Comparison of ENCODE assay signal across 15 cellular contexts in the genomic region with DNA sequence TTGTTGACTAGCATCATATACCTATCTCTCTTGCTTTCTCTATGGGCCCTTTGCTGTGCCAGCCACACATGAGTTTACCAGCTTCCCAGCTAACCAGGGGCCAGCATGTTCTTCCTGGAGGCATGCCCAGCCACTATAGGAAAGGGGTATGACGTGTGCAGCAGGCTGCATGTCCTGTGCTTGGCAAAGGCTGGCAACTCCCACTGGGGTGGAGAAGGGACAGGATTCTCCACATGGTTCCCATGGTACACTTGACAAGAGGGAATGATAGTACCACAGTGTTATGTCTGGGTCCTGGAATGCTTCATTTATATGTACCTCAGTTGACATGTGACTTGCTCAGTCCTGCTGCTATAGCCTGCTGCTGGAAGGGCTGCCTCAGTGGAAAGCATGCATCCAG.
DNase-seq lines count a peak whose midpoint lies in the region; ATAC-seq and TF ChIP-seq lines count a peak whose summit lies in the region.
"Had no signal": no experiment of that assay in that cellular context is flagged by ENCODE, and none has a peak within 500 bp of the region (broad histone marks: within the 10 kb centered on the region; RNA-seq: fewer than 3 reads in every experiment).

No MANE protein-coding gene starts in this region.

- H3K9me3 ChIP-seq in muscle layer of duodenum (ENCODE audit: control insufficient read depth in 1 of 2, low read length in 2 of 2): no peaks in the 10 kb centered on the region
- H3K9me3 ChIP-seq: vagina had no signal

- no peaks in the 10 kb centered on the region for H3K27me3 ChIP-seq in ACC112 (ENCODE audit: insufficient read depth, low read length)
- H3K27me3 ChIP-seq in muscle layer of duodenum (ENCODE audit: low read depth, low read length): no peaks in the 10 kb centered on the region
- H3K27me3 ChIP-seq: vagina had no signal

- H3K4me3 Mint-ChIP-seq in chondrocyte (ENCODE audit: unreplicated experiment): no peak overlapping the region
- H3K4me3 Mint-ChIP-seq: activated CD4-positive, alpha-beta T cell treated with anti-CD3 and anti-CD28 coated beads, Interleukin-2, amount 10 ng/mL, durations not matched to agents 24 days and 14 days had no signal

- peaks cover 12% of the 10 kb centered on the region for H3K79me2 ChIP-seq in ACC112 (ENCODE audit: control insufficient read depth, insufficient read depth, low read length, unreplicated experiment)

- H3K36me3 Mint-ChIP-seq in chondrocyte (ENCODE audit: low read depth): peaks cover 2% of the 10 kb centered on the region

- ATAC-seq in esophagus mucosa: peak; percentile 63
- no peak for ATAC-seq in GM19395 (IDR thresholded peaks at IDR 0.05; ENCODE audit: unreplicated experiment)
- no peak for ATAC-seq in HG03175 (IDR thresholded peaks at IDR 0.05; ENCODE audit: unreplicated experiment)
- ATAC-seq in HG03135 (IDR thresholded peaks at IDR 0.05; ENCODE audit: unreplicated experiment): no peak

- peaks cover 6% of the 10 kb centered on the region for H3K9me3 Mint-ChIP-seq in chondrocyte (ENCODE audit: low read depth)
- H3K9me3 Mint-ChIP-seq: activated CD4-positive, alpha-beta T cell treated with anti-CD3 and anti-CD28 coated beads, Interleukin-2, amount 10 ng/mL, durations not matched to agents 24 days and 14 days had no signal

- H2AFZ ChIP-seq in ACC112 (ENCODE audit: low read length, unreplicated experiment): no peak overlapping the region

- peak; percentile 76 for DNase-seq in NCI-H446 treated with DMSO at 0.1 percent for 48 hours (lab: John Stamatoyannopoulos, UW)
- DNase-seq in chondrocyte (ENCODE audit: low spot score): no peak
- DNase-seq: activated CD4-positive, alpha-beta T cell treated with anti-CD3 and anti-CD28 coated beads, Interleukin-2, amount 10 ng/mL, durations not matched to agents 24 days and 14 days; activated naive CD4-positive, alpha-beta T cell treated with anti-CD3 and anti-CD28 coated beads, Interleukin-2, amount 50 U/mL, for 16 hours; AML-193; Karpas-422; kidney glomerular epithelial cell; NCI-H69 had no signal

- no peak for TF ChIP-seq CTCF in chondrocyte (IDR thresholded peaks at IDR 0.05)

- no peaks in the 10 kb centered on the region for H3K27me3 Mint-ChIP-seq in chondrocyte (ENCODE audit: low read depth)
- H3K27me3 Mint-ChIP-seq: activated CD4-positive, alpha-beta T cell treated with anti-CD3 and anti-CD28 coated beads, Interleukin-2, amount 10 ng/mL, durations not matched to agents 24 days and 14 days had no signal

- H3K4me3 ChIP-seq in ACC112 (ENCODE audit: low read depth, low read length) (peak overlapping the region; percentile 0; the same call in 1 of the 2 replicates), muscle layer of duodenum (ENCODE audit: low read depth in 1 of 2, low read length in 2 of 2) (no peak overlapping the region)
- H3K4me3 ChIP-seq: vagina had no signal

- H3K27ac ChIP-seq in ACC112 (ENCODE audit: low read depth, low read length) (peak overlapping the region; percentile 98), muscle layer of duodenum (ENCODE audit: low read length) (peak overlapping the region; percentile 45)
- H3K27ac ChIP-seq: vagina had no signal

- peaks cover 25% of the 10 kb centered on the region for H3K4me1 Mint-ChIP-seq in chondrocyte (ENCODE audit: low read depth)

- H3K4me1 ChIP-seq in ACC112 (ENCODE audit: control insufficient read depth, insufficient read depth, low read length, unreplicated experiment) (peaks cover 51% of the 10 kb centered on the region), muscle layer of duodenum (ENCODE audit: control insufficient read depth in 1 of 2, insufficient read depth in 2 of 2, low read length in 2 of 2) (peaks cover 0 to 6% of the 10 kb centered on the region in 2 donors)

- H3K27ac Mint-ChIP-seq in chondrocyte (ENCODE audit: unreplicated experiment): no peak overlapping the region
- H3K27ac Mint-ChIP-seq: activated CD4-positive, alpha-beta T cell treated with anti-CD3 and anti-CD28 coated beads, Interleukin-2, amount 10 ng/mL, durations not matched to agents 24 days and 14 days had no signal

- H3K36me3 ChIP-seq in ACC112 (ENCODE audit: insufficient read depth, low read length): 0 out of 2 replicates have a peak, but pooled peaks cover 2% of the 10 kb centered on the region
- no peaks in the 10 kb centered on the region for H3K36me3 ChIP-seq in muscle layer of duodenum (ENCODE audit: control insufficient read depth in 1 of 2, insufficient read depth in 2 of 2, low read length in 2 of 2)
- H3K36me3 ChIP-seq: vagina had no signal
